ENCODE assay signal across 15 cellular contexts in genomic region chr19:48616041-48616436, GRCh38. TPM values are rescaled to one million over a fixed set of nuclear protein-coding genes. Genes with fewer than 3 reads are reported as not detected.
A peak's percentile ranks its signal among the peaks of the same experiment; 100 is the strongest.
DNase-seq lines count a peak whose midpoint lies in the region; ATAC-seq and TF ChIP-seq lines count a peak whose summit lies in the region.
"Had no signal": no experiment of that assay in that cellular context is flagged by ENCODE, and none has a peak within 500 bp of the region (broad histone marks: within the 10 kb centered on the region; RNA-seq: fewer than 3 reads in every experiment).

No MANE protein-coding gene starts in this region.

- intact Hi-C loops in A673 (cut with micrococcal nuclease; ENCODE audit: unreplicated experiment) (no loop called here), HCT116 (cut with micrococcal nuclease) (no loop called here)

- H3K9ac ChIP-seq in HCT116 (ENCODE audit: low read length), result peak overlapping the region; percentile 99; the same call in 1 of the 2 replicates
- H3K9ac ChIP-seq in mucosa of rectum (ENCODE audit: low read depth in 1 of 2, low read length in 2 of 2), result peak overlapping the region; percentile 38 to 99

- TF ChIP-seq POLR2A in HCT116 (IDR thresholded peaks at IDR 0.05; ENCODE audit: borderline replicate concordance, extremely low read depth, insufficient read depth, insufficient read length), result no peak

- H3K27me3 Mint-ChIP-seq in activated naive CD8-positive, alpha-beta T cell treated with anti-CD3 and anti-CD28 coated beads for 36 hours, result no peaks in the 10 kb centered on the region

- peaks cover 34% of the 10 kb centered on the region; the same call in 1 of the 2 replicates for H4K20me1 ChIP-seq in HCT116 (ENCODE audit: insufficient read depth)

- CTCF ChIA-PET in A673 (lab: Charles Lee) (interaction anchor here (0.6 kb wide), 1 partner anchor 93 kb away, joined by 4 read pairs; no protein-coding TSS in a partner anchor), HCT116 (lab: Charles Lee) (no interaction called here)

- H3K27ac ChIP-seq in A673 (ENCODE audit: low read depth, low read length, poor library complexity, severe bottlenecking) (peak overlapping the region; percentile 32), HCT116 (ENCODE audit: low read depth, low read length) (peak overlapping the region; percentile 86), mucosa of rectum (ENCODE audit: low read depth in 2 of 2, low read length in 2 of 2) (peak overlapping the region; percentile 95 to 97)
- H3K27ac ChIP-seq: HL-60, tibial artery had no signal

- peak overlapping the region; percentile 97 for H3K4me3 Mint-ChIP-seq in activated naive CD8-positive, alpha-beta T cell treated with anti-CD3 and anti-CD28 coated beads for 36 hours

- no peak for ATAC-seq in HCT116

- no TSS peak for BruUV-seq in A673 (replicated peaks; lab: Mats Ljungman, UMichigan)
- BruUV-seq in HCT116 (replicated peaks; lab: Mats Ljungman, UMichigan), result no TSS peak

- no peak for TF ChIP-seq RAD21 in HCT116 (IDR thresholded peaks at IDR 0.05; ENCODE audit: low read depth)

- POLR2A ChIA-PET in A673 (lab: Charles Lee; ENCODE audit: low non-redundant PET) (no interaction called here), HCT116 (lab: Charles Lee) (interaction anchor here (0.6 to 2.0 kb wide), 2 partner anchors 14 to 22 kb away, joined by 3 to 9 read pairs; no protein-coding TSS in a partner anchor)

- no peak overlapping the region for H2AFZ ChIP-seq in HCT116 (ENCODE audit: low read depth, low read length, poor library complexity, severe bottlenecking)

- DNase-seq in A673 (ENCODE audit: low spot score) (no peak), HCT116 (ENCODE audit: low read depth, low spot score) (no peak), NCI-H2196 (lab: John Stamatoyannopoulos, UW; ENCODE audit: unreplicated experiment) (no peak), germinal center (ENCODE audit: low spot score) (no peak), NCI-H774 (lab: John Stamatoyannopoulos, UW) (no peak), NCI-H446 treated with DMSO at 0.1 percent for 48 hours (lab: John Stamatoyannopoulos, UW) (no peak)
- no peak for DNase-seq in activated naive CD8-positive, alpha-beta T cell treated with anti-CD3 and anti-CD28 coated beads for 36 hours
- DNase-seq: head of caudate nucleus, NCI-H1694 treated with DMSO at 0.1 percent for 48 hours had no signal

- peaks cover 25% of the 10 kb centered on the region for H3K4me1 Mint-ChIP-seq in activated naive CD8-positive, alpha-beta T cell treated with anti-CD3 and anti-CD28 coated beads for 36 hours

- H3K27me3 ChIP-seq in A673 (replicated peaks; ENCODE audit: insufficient read depth, low read depth, low read length, poor library complexity) (no peaks in the 10 kb centered on the region), HCT116 (ENCODE audit: insufficient read depth, low read length) (no peaks in the 10 kb centered on the region), mucosa of rectum (ENCODE audit: control insufficient read depth in 2 of 2, insufficient read depth in 2 of 2, low read length in 2 of 2) (no peaks in the 10 kb centered on the region)
- H3K27me3 ChIP-seq: tibial artery had no signal

- peaks cover 50% of the 10 kb centered on the region for H3K36me3 Mint-ChIP-seq in activated naive CD8-positive, alpha-beta T cell treated with anti-CD3 and anti-CD28 coated beads for 36 hours

- H3K9me2 ChIP-seq in HCT116 (ENCODE audit: insufficient read depth), result no peaks in the 10 kb centered on the region

- H3K9me3 ChIP-seq in A673 (ENCODE audit: low read depth, low read length, poor library complexity, severe bottlenecking) (no peaks in the 10 kb centered on the region), HCT116 (ENCODE audit: control insufficient read depth in 1 of 2, insufficient read depth in 1 of 2, low read depth in 1 of 2, low read length in 2 of 2) (no peaks in the 10 kb centered on the region), mucosa of rectum (ENCODE audit: control insufficient read depth in 2 of 2, low read length in 2 of 2) (no peaks in the 10 kb centered on the region)
- H3K9me3 ChIP-seq: HAP-1, tibial artery had no signal

- peaks cover 20% of the 10 kb centered on the region for H3K4me1 ChIP-seq in A673 (ENCODE audit: insufficient read depth, low read length, poor library complexity, severe bottlenecking)
- peaks cover 33 to 52% of the 10 kb centered on the region in 2 experiments for H3K4me1 ChIP-seq in HCT116 (ENCODE audit: control insufficient read depth in 1 of 2, insufficient read depth in 2 of 2, low read length in 2 of 2)
- peaks cover 50 to 53% of the 10 kb centered on the region in 2 donors for H3K4me1 ChIP-seq in mucosa of rectum (ENCODE audit: control insufficient read depth in 2 of 2, insufficient read depth in 2 of 2, low read length in 2 of 2)

- H3K9me3 Mint-ChIP-seq in activated naive CD8-positive, alpha-beta T cell treated with anti-CD3 and anti-CD28 coated beads for 36 hours, result no peaks in the 10 kb centered on the region

- peaks cover 37% of the 10 kb centered on the region for H3K36me3 ChIP-seq in A673 (ENCODE audit: insufficient read depth, low read length, poor library complexity, severe bottlenecking)
- H3K36me3 ChIP-seq in HCT116 (ENCODE audit: control insufficient read depth in 1 of 2, insufficient read depth in 2 of 2, low read length in 2 of 2), result peaks cover 20 to 37% of the 10 kb centered on the region in 2 experiments
- H3K36me3 ChIP-seq in mucosa of rectum (ENCODE audit: control insufficient read depth in 2 of 2, insufficient read depth in 2 of 2, low read length in 2 of 2), result peaks cover 25 to 29% of the 10 kb centered on the region in 2 donors

- TF ChIP-seq CTCF in A673 (conservative IDR thresholded peaks at IDR 0.05; ENCODE audit: low read depth, low read length) (no peak), HCT116 (IDR thresholded peaks at IDR 0.05 in 2 of 3, conservative IDR thresholded peaks at IDR 0.05 in 1 of 3; ENCODE audit: borderline replicate concordance in 1 of 3, insufficient read depth in 1 of 3, low read depth in 2 of 3, low read length in 2 of 3) (no peak)

- peak overlapping the region; percentile 99 for H3K27ac Mint-ChIP-seq in activated naive CD8-positive, alpha-beta T cell treated with anti-CD3 and anti-CD28 coated beads for 36 hours

- H3K4me3 ChIP-seq in A673 (ENCODE audit: low read depth, low read length, poor library complexity, severe bottlenecking), result no peak overlapping the region
- peak overlapping the region in 1 of 2 experiments; percentile 37; a peak in 3 of 4 replicates for H3K4me3 ChIP-seq in HCT116 (replicated peaks in 1 of 2; ENCODE audit: low read depth in 1 of 2, low read length in 2 of 2)
- H3K4me3 ChIP-seq in mucosa of rectum (ENCODE audit: low read length in 2 of 2), result peak overlapping the region in 1 of 2 donors; percentile 9
- H3K4me3 ChIP-seq: HAP-1, tibial artery had no signal

- peak overlapping the region; percentile 87 for H3K4me2 ChIP-seq in HCT116 (ENCODE audit: low read length)

- peaks cover 46% of the 10 kb centered on the region for H3K79me2 ChIP-seq in HCT116 (ENCODE audit: insufficient read depth, low read length)

- RAD21 ChIA-PET in HCT116 (lab: Charles Lee; ENCODE audit: low non-redundant PET in 1 of 2, low total read pairs in 2 of 2, uncharacterized antibody in 2 of 2, unreplicated experiment in 2 of 2), result no interaction called here

TF ChIP-seq in HCT116, 20 proteins besides CTCF, POLR2A, EP300 and RAD21:
- 0 out of 2 replicates have a peak, but pooled peaks have one; percentile 2 for TF ChIP-seq POLR2AphosphoS5 (IDR thresholded peaks at IDR 0.05; ENCODE audit: low read depth, low read length)
- no peak for TF ChIP-seq CBX3 (IDR thresholded peaks at IDR 0.05; ENCODE audit: low read depth)

RNA-seq across cellular contexts. Expression of gene FAM83E, which starts 1.2 kb away (rescaled TPM):
- total RNA-seq in A673 (2021), result 5.5 and 6.1 TPM in 2 replicates
- 6.8 TPM for total RNA-seq in HCT116 (2021; ENCODE audit: unreplicated experiment)
- 1.9 and 3.1 TPM in 2 replicates for polyA plus RNA-seq in HCT116 (2012)
- total RNA-seq in activated naive CD8-positive, alpha-beta T cell treated with anti-CD3 and anti-CD28 coated beads for 36 hours, result 1 to 10 TPM; 4.4 TPM

RNA-seq across cellular contexts. Expression of gene RPL18, which starts 2.9 kb away (rescaled TPM):
- 1,417 and 1,448 TPM in 2 replicates for total RNA-seq in A673 (2021)
- total RNA-seq in HCT116 (2021; ENCODE audit: unreplicated experiment), result 2,006 TPM
- 3,599 and 4,255 TPM in 2 replicates for polyA plus RNA-seq in HCT116 (2012)
- 1,000 to 10,000 TPM; 1,968 to 2,008 TPM for total RNA-seq in activated naive CD8-positive, alpha-beta T cell treated with anti-CD3 and anti-CD28 coated beads for 36 hours

RNA-seq across cellular contexts. Expression of gene SPHK2, which starts 3.3 kb away (rescaled TPM):
- total RNA-seq in A673 (2021), result 38.8 and 43.0 TPM in 2 replicates
- 19.9 TPM for total RNA-seq in HCT116 (2021; ENCODE audit: unreplicated experiment)
- polyA plus RNA-seq in HCT116 (2012), result 5.9 and 6.9 TPM in 2 replicates
- 10 to 100 TPM; 36.7 to 40.8 TPM for total RNA-seq in activated naive CD8-positive, alpha-beta T cell treated with anti-CD3 and anti-CD28 coated beads for 36 hours

RNA-seq across cellular contexts. Expression of gene SPACA4, which starts 9.5 kb away (rescaled TPM):
- total RNA-seq in A673 (2021) (not detected in 2 replicates), HCT116 (2021; ENCODE audit: unreplicated experiment) (not detected)
- 0.31 and 0.35 TPM in 2 replicates for polyA plus RNA-seq in HCT116 (2012)
- not detected for total RNA-seq in activated naive CD8-positive, alpha-beta T cell treated with anti-CD3 and anti-CD28 coated beads for 36 hours
- total RNA-seq: activated CD8-positive, alpha-beta memory T cell treated with anti-CD3 and anti-CD28 coated beads for 36 hours; RPMI7951 had no signal

RNA-seq across cellular contexts. Expression of gene DBP, which starts 21.1 kb away (rescaled TPM):
- total RNA-seq in A673 (2021) (14.2 and 22.1 TPM in 2 replicates), HCT116 (2021; ENCODE audit: unreplicated experiment) (45.9 TPM)
- polyA plus RNA-seq in HCT116 (2012), result 74.3 and 81.3 TPM in 2 replicates
- 10 to 100 TPM in 1 of 2 experiments, 1 to 10 TPM in 1; 9.3 to 10.1 TPM for total RNA-seq in activated naive CD8-positive, alpha-beta T cell treated with anti-CD3 and anti-CD28 coated beads for 36 hours

Comparison
In these comparisons a context has a peak if more than half of its experiments do, and no peak if none do; other contexts are left out.
1. H3K27ac ChIP-seq: peak in every context shown above with its lines; median percentile 96 in mucosa of rectum; 86 in HCT116; 32 in A673.